In the genomic region with DNA sequence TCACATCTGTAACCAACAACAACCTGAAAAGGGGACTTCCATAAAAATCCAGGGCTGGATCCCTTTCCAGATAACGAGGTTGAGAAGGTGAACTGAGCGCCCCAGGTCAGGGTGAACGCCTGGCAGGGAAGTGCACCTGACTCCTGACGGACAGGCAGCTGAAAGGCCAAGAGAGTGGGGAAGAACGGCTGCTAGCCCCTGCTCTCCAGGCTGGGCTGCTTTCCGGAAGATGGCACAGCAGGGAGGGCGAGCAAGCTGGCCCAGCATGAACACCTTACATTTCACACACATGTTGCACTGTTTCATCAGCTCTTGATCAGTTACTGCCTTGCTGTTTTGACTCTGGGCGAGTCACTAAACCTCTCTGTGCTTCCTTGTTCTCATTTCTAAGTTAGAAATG, we compare ENCODE assay signal across 2 cellular contexts.
A peak's percentile ranks its signal among the peaks of the same experiment; 100 is the strongest.
TF ChIP-seq lines count a peak whose summit lies in the region.

No MANE protein-coding gene starts in this region.

TF ChIP-seq in HepG2, 621 proteins besides CTCF, POLR2A, EP300 and RAD21 (continued from another document):
- no peak for TF ChIP-seq NFATC3 (CRISPR knock-in tag; IDR thresholded peaks at IDR 0.05)
- no peak for TF ChIP-seq ZNF746 (CRISPR knock-in tag; IDR thresholded peaks at IDR 0.05)
- TF ChIP-seq, protein P1, sequence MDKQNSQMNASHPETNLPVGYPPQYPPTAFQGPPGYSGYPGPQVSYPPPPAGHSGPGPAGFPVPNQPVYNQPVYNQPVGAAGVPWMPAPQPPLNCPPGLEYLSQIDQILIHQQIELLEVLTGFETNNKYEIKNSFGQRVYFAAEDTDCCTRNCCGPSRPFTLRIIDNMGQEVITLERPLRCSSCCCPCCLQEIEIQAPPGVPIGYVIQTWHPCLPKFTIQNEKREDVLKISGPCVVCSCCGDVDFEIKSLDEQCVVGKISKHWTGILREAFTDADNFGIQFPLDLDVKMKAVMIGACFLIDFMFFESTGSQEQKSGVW (CRISPR knock-in tag; IDR thresholded peaks at IDR 0.05; ENCODE audit: borderline replicate concordance) = no peak
- no peak for TF ChIP-seq CEBPG (CRISPR knock-in tag; IDR thresholded peaks at IDR 0.05)
- no peak for TF ChIP-seq KLF11 (CRISPR knock-in tag; IDR thresholded peaks at IDR 0.05)
- TF ChIP-seq, protein P2, sequence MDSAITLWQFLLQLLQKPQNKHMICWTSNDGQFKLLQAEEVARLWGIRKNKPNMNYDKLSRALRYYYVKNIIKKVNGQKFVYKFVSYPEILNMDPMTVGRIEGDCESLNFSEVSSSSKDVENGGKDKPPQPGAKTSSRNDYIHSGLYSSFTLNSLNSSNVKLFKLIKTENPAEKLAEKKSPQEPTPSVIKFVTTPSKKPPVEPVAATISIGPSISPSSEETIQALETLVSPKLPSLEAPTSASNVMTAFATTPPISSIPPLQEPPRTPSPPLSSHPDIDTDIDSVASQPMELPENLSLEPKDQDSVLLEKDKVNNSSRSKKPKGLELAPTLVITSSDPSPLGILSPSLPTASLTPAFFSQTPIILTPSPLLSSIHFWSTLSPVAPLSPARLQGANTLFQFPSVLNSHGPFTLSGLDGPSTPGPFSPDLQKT (CRISPR knock-in tag; IDR thresholded peaks at IDR 0.05; ENCODE audit: borderline replicate concordance) = no peak

TF ChIP-seq in K562, 482 proteins besides CTCF, POLR2A, EP300 and RAD21 (continued from another document):
- peak; percentile 72 for TF ChIP-seq CEBPG (CRISPR knock-in tag; IDR thresholded peaks at IDR 0.05)
- TF ChIP-seq CEBPG (tag; conservative IDR thresholded peaks at IDR 0.05 in 1 of 2, IDR thresholded peaks at IDR 0.05 in 1 of 2) = peak in 1 of 2 experiments; percentile 56; a peak in 1 of 4 replicates
- no peak for TF ChIP-seq TCF3 (CRISPR knock-in tag; IDR thresholded peaks at IDR 0.05)
- TF ChIP-seq HDAC6 (IDR thresholded peaks at IDR 0.05; ENCODE audit: low read depth, low read length) = no peak
- TF ChIP-seq, protein P3, sequence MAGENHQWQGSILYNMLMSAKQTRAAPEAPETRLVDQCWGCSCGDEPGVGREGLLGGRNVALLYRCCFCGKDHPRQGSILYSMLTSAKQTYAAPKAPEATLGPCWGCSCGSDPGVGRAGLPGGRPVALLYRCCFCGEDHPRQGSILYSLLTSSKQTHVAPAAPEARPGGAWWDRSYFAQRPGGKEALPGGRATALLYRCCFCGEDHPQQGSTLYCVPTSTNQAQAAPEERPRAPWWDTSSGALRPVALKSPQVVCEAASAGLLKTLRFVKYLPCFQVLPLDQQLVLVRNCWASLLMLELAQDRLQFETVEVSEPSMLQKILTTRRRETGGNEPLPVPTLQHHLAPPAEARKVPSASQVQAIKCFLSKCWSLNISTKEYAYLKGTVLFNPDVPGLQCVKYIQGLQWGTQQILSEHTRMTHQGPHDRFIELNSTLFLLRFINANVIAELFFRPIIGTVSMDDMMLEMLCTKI (IDR thresholded peaks at IDR 0.05; ENCODE audit: partially characterized antibody) = no peak
- TF ChIP-seq NFE2 (IDR thresholded peaks at IDR 0.05; ENCODE audit: low read depth) = no peak
- peak; percentile 34 for TF ChIP-seq ZFP36 (IDR thresholded peaks at IDR 0.05; ENCODE audit: low read depth, low read length, partially characterized antibody)
- TF ChIP-seq RBM34 (IDR thresholded peaks at IDR 0.05; ENCODE audit: borderline replicate concordance, insufficient read depth, low read length) = no peak
